Comparison of ENCODE assay signal across 17 cellular contexts in genomic region chr15:47422901-47423300, GRCh38.
DNase-seq lines count a peak whose midpoint lies in the region; ATAC-seq, FAIRE-seq and TF ChIP-seq lines count a peak whose summit lies in the region.
"Had no signal": no experiment of that assay in that cellular context is flagged by ENCODE, and none has a peak within 500 bp of the region (broad histone marks: within the 10 kb centered on the region; RNA-seq: fewer than 3 reads in every experiment).

No MANE protein-coding gene starts in this region.

- H3K27me3 ChIP-seq in A673 (replicated peaks; ENCODE audit: insufficient read depth, low read depth, low read length, poor library complexity): no peaks in the 10 kb centered on the region
- no peaks in the 10 kb centered on the region for H3K27me3 ChIP-seq in keratinocyte (ENCODE audit: control insufficient read depth, extremely low read depth, insufficient read depth, low read length)
- H3K27me3 ChIP-seq: heart right ventricle had no signal

- peak overlapping the region; percentile 48 for H3K4me2 ChIP-seq in keratinocyte (ENCODE audit: control insufficient read depth, extremely low read depth, insufficient read depth, low read depth, low read length)

- no peak overlapping the region for H3K9ac ChIP-seq in keratinocyte (ENCODE audit: control insufficient read depth, extremely low read depth, insufficient read depth, low read length)

- H3K4me3 ChIP-seq in A673 (ENCODE audit: low read depth, low read length, poor library complexity, severe bottlenecking) (no peak overlapping the region), choroid plexus epithelial cell (ENCODE audit: low read depth, low read length) (no peak overlapping the region), keratinocyte (ENCODE audit: control insufficient read depth in 2 of 3, extremely low read depth in 1 of 3, insufficient read depth in 2 of 3, low read depth in 1 of 3, low read length in 3 of 3) (no peak overlapping the region)
- H3K4me3 ChIP-seq: heart right ventricle had no signal

- intact Hi-C loops in A673 (cut with micrococcal nuclease; ENCODE audit: unreplicated experiment): loop anchor here (1.0 to 10.0 kb wide), 6 partner anchors 134 to 565 kb away; partner anchors contain the start of gene SEMA6D

- FAIRE-seq in keratinocyte (lab: Jason Lieb, UNC): peak; percentile 9
- FAIRE-seq in GM19239 (lab: Jason Lieb, UNC): no peak
- FAIRE-seq: A204.1, colon had no signal

- dilution Hi-C loops in keratinocyte (cut with MboI; ENCODE audit: extremely low pct_ligation_motif_present, low sequenced_read_pairs): no loop called here

- TF ChIP-seq CTCF in A673 (conservative IDR thresholded peaks at IDR 0.05; ENCODE audit: low read depth, low read length) (no peak), choroid plexus epithelial cell (conservative IDR thresholded peaks at IDR 0.05; ENCODE audit: low read depth, low read length) (no peak), keratinocyte (optimal IDR thresholded peaks at IDR 0.05 in 1 of 3, IDR thresholded peaks at IDR 0.05 in 1 of 3, conservative IDR thresholded peaks at IDR 0.05 in 1 of 3; ENCODE audit: extremely low read depth in 1 of 3, insufficient read depth in 2 of 3, low read length in 3 of 3) (no peak), GM10266 (IDR thresholded peaks at IDR 0.05; ENCODE audit: control insufficient read depth, insufficient read depth, low read depth, missing control alignments) (no peak)

- no peaks in the 10 kb centered on the region for H3K9me1 ChIP-seq in keratinocyte (ENCODE audit: control insufficient read depth, extremely low read depth, insufficient read depth, low read length)

- no peak for ATAC-seq in HG03469 (IDR thresholded peaks at IDR 0.05; ENCODE audit: unreplicated experiment)
- ATAC-seq: heart right ventricle, SK-N-SH treated with all-trans-retinoic acid at 6 μM for 48 hours had no signal

- H2AFZ ChIP-seq in keratinocyte (ENCODE audit: control insufficient read depth, low read length): peak overlapping the region; percentile 77

- no peaks in the 10 kb centered on the region for H3K79me2 ChIP-seq in keratinocyte (ENCODE audit: control insufficient read depth, insufficient read depth, low read length)

- peaks cover 68% of the 10 kb centered on the region for H3K4me1 ChIP-seq in A673 (ENCODE audit: insufficient read depth, low read length, poor library complexity, severe bottlenecking)
- peaks cover 12% of the 10 kb centered on the region for H3K4me1 ChIP-seq in keratinocyte (ENCODE audit: control insufficient read depth, extremely low read depth, insufficient read depth, low read length)
- H3K4me1 ChIP-seq: heart right ventricle had no signal

- no TSS peak for BruUV-seq in A673 (replicated peaks; lab: Mats Ljungman, UMichigan)

- no peaks in the 10 kb centered on the region for H4K20me1 ChIP-seq in keratinocyte (ENCODE audit: control insufficient read depth, extremely low read depth, insufficient read depth, low read length)

- H3K27ac ChIP-seq in A673 (ENCODE audit: low read depth, low read length, poor library complexity, severe bottlenecking) (peak overlapping the region; percentile 84), keratinocyte (ENCODE audit: control insufficient read depth, insufficient read depth, low read length) (no peak overlapping the region)
- H3K27ac ChIP-seq: heart right ventricle had no signal

- H3K9me3 ChIP-seq in A673 (ENCODE audit: low read depth, low read length, poor library complexity, severe bottlenecking): no peaks in the 10 kb centered on the region
- no peaks in the 10 kb centered on the region for H3K9me3 ChIP-seq in keratinocyte (ENCODE audit: control insufficient read depth, low read depth, low read length)
- H3K9me3 ChIP-seq: heart right ventricle had no signal

- DNase-seq in A673 (ENCODE audit: low spot score): no peak
- DNase-seq in MV-4-11 (lab: John Stamatoyannopoulos, UW): peak; percentile 20
- peak; percentile 48 for DNase-seq in choroid plexus epithelial cell (ENCODE audit: low read depth)
- DNase-seq in keratinocyte (ENCODE audit: low read depth, low spot score): no peak
- no peak for DNase-seq in GM10266 (ENCODE audit: extremely low spot score)
- no peak for DNase-seq in activated CD4-positive, alpha-beta T cell treated with anti-CD3 and anti-CD28 coated beads, Interleukin-2, amount 50 U/mL, for 4 hours
- DNase-seq in GM19239 (ENCODE audit: insufficient read length, low spot score): no peak
- DNase-seq: activated CD4-positive, alpha-beta T cell treated with anti-CD3 and anti-CD28 coated beads for 1 hour; activated gamma-delta T cell; CD4-positive, alpha-beta memory T cell; heart right ventricle; NCI-H2081; NCI-H524 had no signal

- CTCF ChIA-PET in A673 (lab: Charles Lee): interaction anchor here (0.7 to 1.2 kb wide), 2 partner anchors 296 to 565 kb away, joined by 3 read pairs; no protein-coding TSS in a partner anchor

- H3K36me3 ChIP-seq in A673 (ENCODE audit: insufficient read depth, low read length, poor library complexity, severe bottlenecking) (no peaks in the 10 kb centered on the region), keratinocyte (ENCODE audit: control insufficient read depth in 2 of 2, extremely low read depth in 1 of 2, insufficient read depth in 2 of 2, low read length in 2 of 2) (no peaks in the 10 kb centered on the region)
- H3K36me3 ChIP-seq: heart right ventricle had no signal

- POLR2A ChIA-PET in A673 (lab: Charles Lee; ENCODE audit: low non-redundant PET): no interaction called here

Comparison
In these comparisons a context has a peak if more than half of its experiments do, and no peak if none do; other contexts are left out.
1. DNase-seq: peak in MV-4-11 (single experiment) and choroid plexus epithelial cell (single experiment); none in A673 (single experiment), keratinocyte (single experiment), GM10266 (single experiment), activated CD4-positive, alpha-beta T cell treated with anti-CD3 and anti-CD28 coated beads, Interleukin-2, amount 50 U/mL, for 4 hours (0 of 2) and GM19239 (single experiment).